Comparison of ENCODE assay signal across 10 cellular contexts in genomic region chr5:39461007-39461682, GRCh38. TPM values are rescaled to one million over a fixed set of nuclear protein-coding genes. Genes with fewer than 3 reads are reported as not detected.
DNase-seq lines count a peak whose midpoint lies in the region; ATAC-seq, FAIRE-seq and TF ChIP-seq lines count a peak whose summit lies in the region.
"Had no signal": no experiment of that assay in that cellular context is flagged by ENCODE, and none has a peak within 500 bp of the region (broad histone marks: within the 10 kb centered on the region; RNA-seq: fewer than 3 reads in every experiment).

No MANE protein-coding gene starts in this region.

- H3K9me3 Mint-ChIP-seq in effector memory CD8-positive, alpha-beta T cell, result no peaks in the 10 kb centered on the region
- H3K9me3 Mint-ChIP-seq: CD4-positive, alpha-beta T cell; HFFc6 had no signal

- DNase-seq in GM12891 (ENCODE audit: insufficient read length, low spot score) (peak; percentile 3), GM20000 (ENCODE audit: low spot score) (no peak), DMS79 (lab: John Stamatoyannopoulos, UW) (no peak), foreskin keratinocyte (no peak)
- peak; percentile 7 to 16 (median 8) for DNase-seq in effector memory CD8-positive, alpha-beta T cell
- DNase-seq: CD4-positive, alpha-beta T cell; HFFc6 had no signal

- H3K27ac Mint-ChIP-seq in effector memory CD8-positive, alpha-beta T cell, result peak overlapping the region in 1 of 2 donors; percentile 74
- H3K27ac Mint-ChIP-seq: CD4-positive, alpha-beta T cell; HFFc6 had no signal

- H3K4me1 Mint-ChIP-seq in effector memory CD8-positive, alpha-beta T cell (ENCODE audit: low read depth in 2 of 2), result peaks cover 6 to 14% of the 10 kb centered on the region in 2 donors

- H3K27ac ChIP-seq in foreskin keratinocyte, result no peak overlapping the region

- TF ChIP-seq CTCF in GM20000 (IDR thresholded peaks at IDR 0.05; ENCODE audit: extremely low read depth, missing control alignments) (no peak), foreskin keratinocyte (conservative IDR thresholded peaks at IDR 0.05) (no peak)

- peak; percentile 98 for ATAC-seq in GM21423 (IDR thresholded peaks at IDR 0.05; ENCODE audit: unreplicated experiment)
- ATAC-seq in HG03460 (IDR thresholded peaks at IDR 0.05; ENCODE audit: unreplicated experiment), result peak; percentile 95
- ATAC-seq in effector memory CD8-positive, alpha-beta T cell (replicated peaks), result peak; percentile 87
- no peak for ATAC-seq in foreskin keratinocyte
- no peak for ATAC-seq in esophagus mucosa

- no peak for FAIRE-seq in GM12891 (lab: Jason Lieb, UNC)

- peak overlapping the region; percentile 33 to 39 for H3K4me3 Mint-ChIP-seq in effector memory CD8-positive, alpha-beta T cell
- H3K4me3 Mint-ChIP-seq: CD4-positive, alpha-beta T cell; HFFc6 had no signal

- no peaks in the 10 kb centered on the region for H3K4me1 ChIP-seq in foreskin keratinocyte

- H3K27me3 ChIP-seq in foreskin keratinocyte, result peaks cover 42% of the 10 kb centered on the region

- H3K36me3 Mint-ChIP-seq in effector memory CD8-positive, alpha-beta T cell (ENCODE audit: insufficient read depth), result peaks cover 4% of the 10 kb centered on the region

- no peak for TF ChIP-seq POLR2A in GM12891 (IDR thresholded peaks at IDR 0.05; ENCODE audit: low read depth, low read length)

- H3K27me3 Mint-ChIP-seq in effector memory CD8-positive, alpha-beta T cell, result peaks cover 29 to 36% of the 10 kb centered on the region in 2 donors

TF ChIP-seq in GM12891, 5 proteins besides CTCF, POLR2A, EP300 and RAD21:
- TF ChIP-seq TAF1 (IDR thresholded peaks at IDR 0.05; ENCODE audit: low read depth, low read length), result no peak
- no peak for TF ChIP-seq POU2F2 (IDR thresholded peaks at IDR 0.05; ENCODE audit: low read depth, low read length)
- TF ChIP-seq POLR2AphosphoS5 (IDR thresholded peaks at IDR 0.05; ENCODE audit: low read depth, low read length), result no peak
- no peak for TF ChIP-seq PAX5 (IDR thresholded peaks at IDR 0.05; ENCODE audit: insufficient read depth, low read length, severe bottlenecking)
- no peak for TF ChIP-seq SPI1 (IDR thresholded peaks at IDR 0.05; ENCODE audit: low read depth, low read length)

RNA-seq across cellular contexts. Expression of gene DAB2, which starts 36.4 kb away (rescaled TPM):
- polyA plus RNA-seq in GM12891 (2012; ENCODE audit: low read depth, missing spikeins), result not detected
- total RNA-seq in foreskin keratinocyte (6.2 and 6.5 TPM in 2 replicates), esophagus mucosa (3.6 TPM)
- 2.7 and 3.3 TPM in 2 replicates for polyA plus RNA-seq in foreskin keratinocyte

Comparison
In these comparisons a context has a peak if more than half of its experiments do, and no peak if none do; other contexts are left out.
1. DNase-seq: peak in GM12891 (single experiment) and effector memory CD8-positive, alpha-beta T cell (3 of 3); none in GM20000 (single experiment), DMS79 (single experiment) and foreskin keratinocyte (0 of 2).
2. ATAC-seq: peak in GM21423 (single experiment), HG03460 (single experiment) and effector memory CD8-positive, alpha-beta T cell (single experiment); none in foreskin keratinocyte (single experiment) and esophagus mucosa (single experiment).